Comparison of ENCODE assay signal across 8 cellular contexts in genomic region chr18:56869189-56869777, GRCh38.
A peak's percentile ranks its signal among the peaks of the same experiment; 100 is the strongest.
DNase-seq lines count a peak whose midpoint lies in the region; ATAC-seq, FAIRE-seq and TF ChIP-seq lines count a peak whose summit lies in the region.

No MANE protein-coding gene starts in this region.

- no peaks in the 10 kb centered on the region for H3K36me3 ChIP-seq in kidney (ENCODE audit: control insufficient read depth in 1 of 2, insufficient read depth in 2 of 2, low read length in 2 of 2)
- H3K36me3 ChIP-seq in H7 (replicated peaks; ENCODE audit: control insufficient read depth, insufficient read depth, low read length) = no peaks in the 10 kb centered on the region

- H3K4me1 ChIP-seq in kidney (ENCODE audit: control insufficient read depth in 1 of 2, insufficient read depth in 1 of 2, low read depth in 1 of 2, low read length in 2 of 2) = no peaks in the 10 kb centered on the region

- no peaks in the 10 kb centered on the region for H3K9me3 ChIP-seq in kidney (ENCODE audit: control insufficient read depth in 1 of 2, low read length in 2 of 2)

- H3K9ac ChIP-seq in kidney (ENCODE audit: low read length in 2 of 2) = no peak overlapping the region

- peak; percentile 55 for TF ChIP-seq CTCF in GM13976 (IDR thresholded peaks at IDR 0.05; ENCODE audit: borderline replicate concordance, control extremely low read depth, extremely low read depth, insufficient read depth, missing control alignments)
- peak; percentile 60 for TF ChIP-seq CTCF in astrocyte of the cerebellum (IDR thresholded peaks at IDR 0.05; ENCODE audit: low read depth, low read length, missing control alignments)
- TF ChIP-seq CTCF in kidney (IDR thresholded peaks at IDR 0.05; ENCODE audit: borderline replicate concordance, extremely low read depth, insufficient read depth) = peak; percentile 56

- FAIRE-seq in kidney (lab: Jason Lieb, UNC) (peak; percentile 6), urothelium cell line (lab: Jason Lieb, UNC) (no peak)

- peak; percentile 41 for DNase-seq in AG08395 (ENCODE audit: low spot score)
- peak; percentile 11 for DNase-seq in GM13976 (ENCODE audit: low spot score)
- peak; percentile 14 to 71 for DNase-seq in NCI-H446 (lab: John Stamatoyannopoulos, UW)
- DNase-seq in astrocyte of the cerebellum (ENCODE audit: low read depth) = peak; percentile 24
- no peak for DNase-seq in kidney
- DNase-seq in urothelium cell line (ENCODE audit: low spot score) = peak; percentile 8
- DNase-seq in H7 = no peak

- H3K27me3 ChIP-seq in H7 (ENCODE audit: control insufficient read depth, insufficient read depth, low read length) = no peaks in the 10 kb centered on the region

- intact Hi-C loops in kidney (cut with DNase I) = no loop called here

- H3K4me3 ChIP-seq in astrocyte of the cerebellum (ENCODE audit: low read depth, low read length) (no peak overlapping the region), kidney (ENCODE audit: low read length in 2 of 2) (no peak overlapping the region), H7 (ENCODE audit: insufficient read depth, low read depth, low read length) (no peak overlapping the region)

- peak; percentile 63 for ATAC-seq in HG03196 (IDR thresholded peaks at IDR 0.05; ENCODE audit: unreplicated experiment)

- H3K27ac ChIP-seq in kidney (ENCODE audit: low read depth in 2 of 2, low read length in 2 of 2) = no peak overlapping the region

- in situ Hi-C loops in GM13976 (cut with MboI; ENCODE audit: low sequenced_read_pairs, unreplicated experiment) = loop anchor here (25.0 kb wide), 1 partner anchor 568 kb away; the partner anchor contains the start of gene ONECUT2
- in situ Hi-C loops in astrocyte of the cerebellum (cut with HindIII; ENCODE audit: low sequenced_read_pairs) = no loop called here

Comparison
In these comparisons a context has a peak if more than half of its experiments do, and no peak if none do; other contexts are left out.
1. DNase-seq: peak in AG08395 (single experiment), GM13976 (single experiment), NCI-H446 (2 of 2), astrocyte of the cerebellum (single experiment) and urothelium cell line (single experiment); none in kidney (single experiment) and H7 (single experiment).
2. Peak in every context shown above with its lines, with median percentiles within 50 percentile points of each other: CTCF ChIP-seq.